ENCODE assay signal across 1 cellular context in the genomic region with DNA sequence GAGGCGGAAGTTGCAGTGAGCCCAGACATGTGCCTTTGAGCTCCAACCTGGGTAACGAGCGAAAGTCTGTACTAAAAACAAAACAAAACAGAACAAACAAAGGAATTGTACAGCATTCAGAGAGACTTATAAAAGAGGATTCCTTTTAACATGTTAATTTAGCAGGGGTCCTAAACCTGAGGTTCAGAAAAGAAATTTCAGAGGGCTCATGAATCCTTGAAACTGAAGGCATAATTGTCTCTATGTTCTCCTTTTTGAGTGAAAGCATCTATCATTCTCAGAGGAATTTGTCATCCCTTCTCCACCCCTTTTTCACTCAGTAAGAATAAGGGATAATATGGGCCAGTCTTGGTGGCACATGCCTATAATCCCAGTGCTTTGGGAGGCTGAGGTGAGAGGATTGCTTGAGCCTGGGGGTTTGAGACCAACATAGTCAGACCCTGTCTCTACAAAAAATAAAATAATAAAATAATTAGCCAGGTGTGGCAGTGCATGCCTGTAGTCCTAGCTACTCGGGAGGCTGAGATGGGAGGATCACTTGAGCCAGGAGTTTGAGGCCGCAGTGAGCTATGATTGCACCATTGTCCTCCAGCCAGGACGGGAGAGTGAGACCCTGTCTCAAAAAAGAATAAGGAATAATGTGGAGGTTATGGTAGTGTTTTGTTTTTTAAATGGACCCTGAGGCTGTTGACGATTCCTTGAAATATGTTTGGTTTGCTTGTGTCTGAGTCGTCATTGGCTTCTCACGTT.
TF ChIP-seq lines count a peak whose summit lies in the region.

No MANE protein-coding gene starts in this region.

TF ChIP-seq in H1, 55 proteins besides CTCF, POLR2A, EP300 and RAD21:
- TF ChIP-seq PHF8 (conservative IDR thresholded peaks at IDR 0.05; ENCODE audit: low read depth, low read length) (no peak), CBX5 (IDR thresholded peaks at IDR 0.05; ENCODE audit: low read depth, low read length) (no peak), KDM1A (IDR thresholded peaks at IDR 0.05; ENCODE audit: borderline replicate concordance, low read length) (peak; percentile 43; the same call in 1 of the 2 replicates), SIX5 (IDR thresholded peaks at IDR 0.05; ENCODE audit: low read depth, low read length) (no peak), NANOG (IDR thresholded peaks at IDR 0.05; ENCODE audit: insufficient read depth, low read depth, low read length, poor library complexity, severe bottlenecking) (no peak), JUND (IDR thresholded peaks at IDR 0.05; ENCODE audit: low read length) (no peak), ATF2 (IDR thresholded peaks at IDR 0.05; ENCODE audit: low read length) (no peak)
